ENCODE assay signal across 1 cellular context in the genomic region with DNA sequence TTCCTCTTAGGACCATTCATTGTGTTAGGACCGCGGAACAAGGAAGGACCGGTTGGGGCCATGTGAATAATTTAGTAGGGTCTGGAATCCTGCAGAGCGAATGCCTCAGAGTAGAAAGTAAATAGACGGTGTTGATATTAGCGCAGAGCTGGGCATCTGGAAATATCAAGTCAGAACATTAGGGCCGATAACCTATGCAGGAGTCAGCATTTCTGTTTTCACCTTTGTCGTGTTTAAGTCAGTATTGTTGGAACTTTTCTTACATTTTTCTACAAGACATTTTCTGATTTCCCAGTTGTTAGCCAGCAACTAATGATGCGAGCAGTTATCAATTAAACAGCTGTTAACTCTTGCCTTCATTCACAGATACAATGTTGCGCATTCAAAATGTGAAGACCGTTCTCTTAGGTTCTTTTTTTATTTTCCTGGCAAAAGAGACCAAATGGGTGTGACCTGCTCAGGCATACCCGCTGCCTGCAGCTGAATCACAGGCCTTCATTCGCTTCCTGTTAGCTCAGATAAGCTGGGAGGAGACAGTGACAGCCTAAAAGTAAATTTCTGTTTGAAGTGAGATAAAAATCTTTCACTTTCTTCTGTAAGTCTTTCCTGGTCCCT.
TF ChIP-seq lines count a peak whose summit lies in the region.

No MANE protein-coding gene starts in this region.

TF ChIP-seq in GM23338, 12 proteins besides CTCF, POLR2A, EP300 and RAD21:
- no peak for TF ChIP-seq ZNF114 (CRISPR knock-in tag; IDR thresholded peaks at IDR 0.05)
- no peak for TF ChIP-seq JUNB (IDR thresholded peaks at IDR 0.05; ENCODE audit: unreplicated experiment)
- TF ChIP-seq, protein P1, sequence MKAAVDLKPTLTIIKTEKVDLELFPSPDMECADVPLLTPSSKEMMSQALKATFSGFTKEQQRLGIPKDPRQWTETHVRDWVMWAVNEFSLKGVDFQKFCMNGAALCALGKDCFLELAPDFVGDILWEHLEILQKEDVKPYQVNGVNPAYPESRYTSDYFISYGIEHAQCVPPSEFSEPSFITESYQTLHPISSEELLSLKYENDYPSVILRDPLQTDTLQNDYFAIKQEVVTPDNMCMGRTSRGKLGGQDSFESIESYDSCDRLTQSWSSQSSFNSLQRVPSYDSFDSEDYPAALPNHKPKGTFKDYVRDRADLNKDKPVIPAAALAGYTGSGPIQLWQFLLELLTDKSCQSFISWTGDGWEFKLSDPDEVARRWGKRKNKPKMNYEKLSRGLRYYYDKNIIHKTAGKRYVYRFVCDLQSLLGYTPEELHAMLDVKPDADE (IDR thresholded peaks at IDR 0.05): no peak
- TF ChIP-seq, protein P2, sequence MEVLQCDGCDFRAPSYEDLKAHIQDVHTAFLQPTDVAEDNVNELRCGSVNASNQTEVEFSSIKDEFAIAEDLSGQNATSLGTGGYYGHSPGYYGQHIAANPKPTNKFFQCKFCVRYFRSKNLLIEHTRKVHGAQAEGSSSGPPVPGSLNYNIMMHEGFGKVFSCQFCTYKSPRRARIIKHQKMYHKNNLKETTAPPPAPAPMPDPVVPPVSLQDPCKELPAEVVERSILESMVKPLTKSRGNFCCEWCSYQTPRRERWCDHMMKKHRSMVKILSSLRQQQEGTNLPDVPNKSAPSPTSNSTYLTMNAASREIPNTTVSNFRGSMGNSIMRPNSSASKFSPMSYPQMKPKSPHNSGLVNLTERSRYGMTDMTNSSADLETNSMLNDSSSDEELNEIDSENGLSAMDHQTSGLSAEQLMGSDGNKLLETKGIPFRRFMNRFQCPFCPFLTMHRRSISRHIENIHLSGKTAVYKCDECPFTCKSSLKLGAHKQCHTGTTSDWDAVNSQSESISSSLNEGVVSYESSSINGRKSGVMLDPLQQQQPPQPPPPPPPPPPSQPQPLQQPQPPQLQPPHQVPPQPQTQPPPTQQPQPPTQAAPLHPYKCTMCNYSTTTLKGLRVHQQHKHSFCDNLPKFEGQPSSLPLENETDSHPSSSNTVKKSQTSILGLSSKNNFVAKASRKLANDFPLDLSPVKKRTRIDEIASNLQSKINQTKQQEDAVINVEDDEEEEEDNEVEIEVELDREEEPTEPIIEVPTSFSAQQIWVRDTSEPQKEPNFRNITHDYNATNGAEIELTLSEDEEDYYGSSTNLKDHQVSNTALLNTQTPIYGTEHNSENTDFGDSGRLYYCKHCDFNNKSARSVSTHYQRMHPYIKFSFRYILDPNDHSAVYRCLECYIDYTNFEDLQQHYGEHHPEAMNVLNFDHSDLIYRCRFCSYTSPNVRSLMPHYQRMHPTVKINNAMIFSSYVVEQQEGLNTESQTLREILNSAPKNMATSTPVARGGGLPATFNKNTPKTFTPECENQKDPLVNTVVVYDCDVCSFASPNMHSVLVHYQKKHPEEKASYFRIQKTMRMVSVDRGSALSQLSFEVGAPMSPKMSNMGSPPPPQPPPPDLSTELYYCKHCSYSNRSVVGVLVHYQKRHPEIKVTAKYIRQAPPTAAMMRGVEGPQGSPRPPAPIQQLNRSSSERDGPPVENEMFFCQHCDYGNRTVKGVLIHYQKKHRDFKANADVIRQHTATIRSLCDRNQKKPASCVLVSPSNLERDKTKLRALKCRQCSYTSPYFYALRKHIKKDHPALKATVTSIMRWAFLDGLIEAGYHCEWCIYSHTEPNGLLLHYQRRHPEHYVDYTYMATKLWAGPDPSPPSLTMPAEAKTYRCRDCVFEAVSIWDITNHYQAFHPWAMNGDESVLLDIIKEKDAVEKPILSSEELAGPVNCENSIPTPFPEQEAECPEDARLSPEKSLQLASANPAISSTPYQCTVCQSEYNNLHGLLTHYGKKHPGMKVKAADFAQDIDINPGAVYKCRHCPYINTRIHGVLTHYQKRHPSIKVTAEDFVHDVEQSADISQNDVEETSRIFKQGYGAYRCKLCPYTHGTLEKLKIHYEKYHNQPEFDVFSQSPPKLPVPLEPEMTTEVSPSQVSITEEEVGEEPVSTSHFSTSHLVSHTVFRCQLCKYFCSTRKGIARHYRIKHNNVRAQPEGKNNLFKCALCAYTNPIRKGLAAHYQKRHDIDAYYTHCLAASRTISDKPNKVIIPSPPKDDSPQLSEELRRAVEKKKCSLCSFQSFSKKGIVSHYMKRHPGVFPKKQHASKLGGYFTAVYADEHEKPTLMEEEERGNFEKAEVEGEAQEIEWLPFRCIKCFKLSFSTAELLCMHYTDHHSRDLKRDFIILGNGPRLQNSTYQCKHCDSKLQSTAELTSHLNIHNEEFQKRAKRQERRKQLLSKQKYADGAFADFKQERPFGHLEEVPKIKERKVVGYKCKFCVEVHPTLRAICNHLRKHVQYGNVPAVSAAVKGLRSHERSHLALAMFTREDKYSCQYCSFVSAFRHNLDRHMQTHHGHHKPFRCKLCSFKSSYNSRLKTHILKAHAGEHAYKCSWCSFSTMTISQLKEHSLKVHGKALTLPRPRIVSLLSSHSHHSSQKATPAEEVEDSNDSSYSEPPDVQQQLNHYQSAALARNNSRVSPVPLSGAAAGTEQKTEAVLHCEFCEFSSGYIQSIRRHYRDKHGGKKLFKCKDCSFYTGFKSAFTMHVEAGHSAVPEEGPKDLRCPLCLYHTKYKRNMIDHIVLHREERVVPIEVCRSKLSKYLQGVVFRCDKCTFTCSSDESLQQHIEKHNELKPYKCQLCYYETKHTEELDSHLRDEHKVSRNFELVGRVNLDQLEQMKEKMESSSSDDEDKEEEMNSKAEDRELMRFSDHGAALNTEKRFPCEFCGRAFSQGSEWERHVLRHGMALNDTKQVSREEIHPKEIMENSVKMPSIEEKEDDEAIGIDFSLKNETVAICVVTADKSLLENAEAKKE (CRISPR knock-in tag; IDR thresholded peaks at IDR 0.05): no peak
TF ChIP-seq in GM23338: peak in this region for 0.
